12 cellular contexts compared by ENCODE assay signal in genomic region chr22:35620624-35621245, GRCh38. TPM values are rescaled to one million over a fixed set of nuclear protein-coding genes. Genes with fewer than 3 reads are reported as not detected.
DNase-seq lines count a peak whose midpoint lies in the region; ATAC-seq, FAIRE-seq and TF ChIP-seq lines count a peak whose summit lies in the region.
"Had no signal": no experiment of that assay in that cellular context is flagged by ENCODE, and none has a peak within 500 bp of the region (broad histone marks: within the 10 kb centered on the region; RNA-seq: fewer than 3 reads in every experiment).

No MANE protein-coding gene starts in this region.

- no peak overlapping the region for H3K4me3 Mint-ChIP-seq in Calu3 (ENCODE audit: low read depth, unreplicated experiment)
- H3K4me3 Mint-ChIP-seq: CD14-positive monocyte, T-cell had no signal

- no peak overlapping the region for H3K4me2 ChIP-seq in GM12878 (ENCODE audit: control insufficient read depth, insufficient read depth)

- no peaks in the 10 kb centered on the region for H3K4me1 ChIP-seq in GM12878 (ENCODE audit: control insufficient read depth, insufficient read depth, low read length)
- H3K4me1 ChIP-seq in kidney (ENCODE audit: control insufficient read depth in 1 of 2, insufficient read depth in 1 of 2, low read depth in 1 of 2, low read length in 2 of 2), result peaks cover 0 to 4% of the 10 kb centered on the region in 2 donors
- peaks cover 13% of the 10 kb centered on the region for H3K4me1 ChIP-seq in body of pancreas

- ATAC-seq in GM12878 (0 out of 3 replicates have a peak, but pooled peaks have one; percentile 29), body of pancreas (no peak), GM18517 (IDR thresholded peaks at IDR 0.05; ENCODE audit: unreplicated experiment) (no peak)
- ATAC-seq: T-cell had no signal

- H3K79me2 ChIP-seq in GM12878 (ENCODE audit: control insufficient read depth, insufficient read depth, low read length), result no peaks in the 10 kb centered on the region

- H3K4me1 Mint-ChIP-seq in Calu3 (ENCODE audit: low read depth, unreplicated experiment), result peaks cover 14% of the 10 kb centered on the region

- intact Hi-C loops in GM12878 (cut with micrococcal nuclease; ENCODE audit: unreplicated experiment) (no loop called here), kidney (cut with DNase I) (loop anchor here (10.0 kb wide), 2 partner anchors 304 to 504 kb away; no protein-coding TSS in a partner anchor), Calu3 (cut with micrococcal nuclease; ENCODE audit: unreplicated experiment) (loop anchor here (5.0 kb wide), 1 partner anchor 33 kb away; no protein-coding TSS in a partner anchor), body of pancreas (cut with DNase I) (loop anchor here (10.0 kb wide), 1 partner anchor 504 kb away; no protein-coding TSS in a partner anchor)

- no peak overlapping the region for H3K27ac Mint-ChIP-seq in Calu3 (ENCODE audit: unreplicated experiment)
- H3K27ac Mint-ChIP-seq: CD14-positive monocyte, T-cell had no signal

- H3K27me3 Mint-ChIP-seq in Calu3 (ENCODE audit: unreplicated experiment), result no peaks in the 10 kb centered on the region

- no peaks in the 10 kb centered on the region for H4K20me1 ChIP-seq in GM12878 (ENCODE audit: control insufficient read depth, insufficient read depth)

- SMC1A ChIA-PET in GM12878 (lab: Charles Lee; ENCODE audit: uncharacterized antibody, unreplicated experiment), result interaction anchor here (0.9 to 1.6 kb wide), 6 partner anchors 10 to 249 kb away, joined by 3 to 8 read pairs (median 3); no protein-coding TSS in a partner anchor

- no TSS peak for BruUV-seq in GM12878 (replicated peaks; lab: Mats Ljungman, UMichigan)
- BruUV-seq in Calu3 (replicated peaks; lab: Mats Ljungman, UMichigan), result no TSS peak

- H3K9ac ChIP-seq in GM12878 (ENCODE audit: control insufficient read depth, insufficient read depth, low read length) (no peak overlapping the region), kidney (ENCODE audit: low read length in 2 of 2) (no peak overlapping the region)

- no peaks in the 10 kb centered on the region for H3K36me3 Mint-ChIP-seq in Calu3 (ENCODE audit: insufficient read depth, unreplicated experiment)
- H3K36me3 Mint-ChIP-seq: CD14-positive monocyte, T-cell had no signal

- no peaks in the 10 kb centered on the region for H3K36me3 ChIP-seq in GM12878 (ENCODE audit: control insufficient read depth in 2 of 2, insufficient read depth in 2 of 2, low read length in 1 of 2)
- no peaks in the 10 kb centered on the region for H3K36me3 ChIP-seq in kidney (ENCODE audit: control insufficient read depth in 1 of 2, insufficient read depth in 2 of 2, low read length in 2 of 2)
- H3K36me3 ChIP-seq in body of pancreas (replicated peaks in 1 of 2; ENCODE audit: insufficient read depth in 1 of 2, low read depth in 2 of 2), result no peaks in the 10 kb centered on the region
- H3K36me3 ChIP-seq: pancreas had no signal

- no peak for TF ChIP-seq EP300 in GM12878 (IDR thresholded peaks at IDR 0.05; ENCODE audit: borderline replicate concordance in 1 of 2, control insufficient read depth in 1 of 2, low read depth in 2 of 2, low read length in 2 of 2)

- H3K27me3 ChIP-seq in GM12878 (replicated peaks in 1 of 2; ENCODE audit: control insufficient read depth in 2 of 2, insufficient read depth in 2 of 2, low read length in 1 of 2) (peaks cover 0 to 2% of the 10 kb centered on the region in 2 experiments; a peak in 2 of 4 replicates), body of pancreas (no peaks in the 10 kb centered on the region)
- H3K27me3 ChIP-seq: pancreas had no signal

- TF ChIP-seq POLR2A in GM12878 (IDR thresholded peaks at IDR 0.05; ENCODE audit: low read depth, low read length) (no peak), body of pancreas (IDR thresholded peaks at IDR 0.05) (no peak)

- POLR2A ChIA-PET in GM12878 (lab: Charles Lee), result interaction anchor here (0.5 kb wide), 1 partner anchor 282 kb away, joined by 3 read pairs; no protein-coding TSS in a partner anchor

- H2AFZ ChIP-seq in GM12878 (ENCODE audit: control insufficient read depth, low read depth, low read length), result no peak overlapping the region

- TF ChIP-seq RAD21 in GM12878 (IDR thresholded peaks at IDR 0.05; ENCODE audit: insufficient read depth, low read depth, low read length), result no peak

- peak; percentile 69 for DNase-seq in AG08395 (ENCODE audit: low spot score)
- peak; percentile 40 for DNase-seq in LHCN-M2 (ENCODE audit: low read depth)
- DNase-seq in GM12878 (ENCODE audit: low read depth, low spot score), result no peak
- DNase-seq in kidney, result peak; percentile 9
- DNase-seq in T-helper 9 cell, result no peak
- no peak for DNase-seq in Calu3
- DNase-seq in body of pancreas, result no peak
- DNase-seq: NCI-H446 treated with DMSO at 0.1 percent for 48 hours, pancreas, T-cell had no signal

- WGBS in GM12878 (ENCODE audit: insufficient coverage, insufficient replicate concordance, low lambda C conversion rate, missing lambda C conversion rate), result 61% methylated on average over 15 of the region's 15 CpGs
- WGBS in body of pancreas, 2 donors, result 79 to 83% methylated on average over 15 of the region's 15 CpGs

- in situ Hi-C loops in GM12878 (cut with MboI), result loop anchor here (5.0 kb wide), 3 partner anchors 268 to 502 kb away; no protein-coding TSS in a partner anchor

- no peak overlapping the region for H3K4me3 ChIP-seq in GM12878
- no peak overlapping the region for H3K4me3 ChIP-seq in kidney (ENCODE audit: low read length in 2 of 2)
- H3K4me3 ChIP-seq in body of pancreas, result no peak overlapping the region
- H3K4me3 ChIP-seq: pancreas had no signal

- FAIRE-seq in GM12878 (lab: Jason Lieb, UNC) (no peak), kidney (lab: Jason Lieb, UNC) (no peak)
- FAIRE-seq: pancreas had no signal

- CTCF ChIA-PET in GM12878 (lab: Yijun Ruan, JAX), result interaction anchor here (0.9 to 2.0 kb wide), 5 partner anchors 14 to 270 kb away, joined by 3 to 9 read pairs (median 5); no protein-coding TSS in a partner anchor
- CTCF ChIA-PET in Calu3 (lab: Charles Lee), result interaction anchor here (0.6 to 3.3 kb wide), 2 partner anchors 190 to 323 kb away, joined by 4 to 10 read pairs; no protein-coding TSS in a partner anchor

- TF ChIP-seq CTCF in GM12878 (IDR thresholded peaks at IDR 0.05 in 2 of 3, conservative IDR thresholded peaks at IDR 0.05 in 1 of 3; ENCODE audit: control insufficient read depth in 2 of 3, extremely low read depth in 1 of 3, insufficient read depth in 1 of 3, low read depth in 3 of 3, low read length in 3 of 3) (no peak), kidney (IDR thresholded peaks at IDR 0.05; ENCODE audit: borderline replicate concordance, extremely low read depth, insufficient read depth) (no peak), Calu3 (IDR thresholded peaks at IDR 0.05; ENCODE audit: unreplicated experiment) (no peak), body of pancreas (IDR thresholded peaks at IDR 0.05) (no peak)

- RAD21 ChIA-PET in GM12878 (lab: Charles Lee; ENCODE audit: unreplicated experiment), result interaction anchor here (2.6 kb wide), 1 partner anchor 270 kb away, joined by 11 read pairs; no protein-coding TSS in a partner anchor

- H3K9me3 Mint-ChIP-seq in Calu3 (ENCODE audit: low read depth, unreplicated experiment), result no peaks in the 10 kb centered on the region
- H3K9me3 Mint-ChIP-seq: CD14-positive monocyte, T-cell had no signal

- H3K9me3 ChIP-seq in GM12878 (replicated peaks; ENCODE audit: control insufficient read depth, insufficient read depth, low read length), result no peaks in the 10 kb centered on the region
- no peaks in the 10 kb centered on the region for H3K9me3 ChIP-seq in kidney (ENCODE audit: control insufficient read depth in 1 of 2, low read length in 2 of 2)
- H3K9me3 ChIP-seq in body of pancreas, result no peaks in the 10 kb centered on the region
- H3K9me3 ChIP-seq: pancreas had no signal

- H3K27ac ChIP-seq in GM12878 (ENCODE audit: control insufficient read depth, insufficient read depth), result no peak overlapping the region
- no peak overlapping the region for H3K27ac ChIP-seq in kidney (ENCODE audit: low read depth in 2 of 2, low read length in 2 of 2)
- no peak overlapping the region for H3K27ac ChIP-seq in body of pancreas

RNA-seq across cellular contexts. Expression of gene MB, which starts 3.6 kb away (rescaled TPM):
- total RNA-seq in LHCN-M2 (2014; rRNA removed) (not detected in 2 replicates), GM12878 (2014; rRNA removed) (0.16 and 0.23 TPM in 2 replicates), GM12878 (2014; rRNA removed; fragmentation: Illumina TruSeq; extraction: Trizol) (0.31 TPM in 1 of 2 replicates, not detected in the other), GM12878 (2021) (0.41 TPM in 1 of 2 replicates, not detected in the other), kidney (not detected), Calu3 (2022) (0.37 TPM in 1 of 2 replicates, not detected in the other), body of pancreas (1 to 10 TPM in 1 of 2 donors, not detected in 1; 1.3 TPM)
- polyA plus RNA-seq in LHCN-M2 (2012), result not detected
- not detected in 2 replicates for total RNA-seq in GM12878 (2013; cell fraction: nucleolus; rRNA removed)
- polyA plus RNA-seq in GM12878 (2011; ENCODE audit: low read depth), result not detected
- polyA plus RNA-seq in GM12878 (2011; rRNA removed) (0.19 and 0.33 TPM in 2 replicates), GM12878 (2014; fragmentation: Illumina TruSeq; extraction: Trizol) (0.15 TPM in 1 of 2 replicates, not detected in the other), GM12878 (2014; fragmentation: Nextera tagmentation; extraction: Ambion mirVana) (under 1 TPM in 1 of 2 experiments, not detected in 1; 0.09 TPM), GM12878 (2014; rRNA removed) (0.18 and 0.24 TPM in 2 replicates), GM12878 (2016; fragmentation: Nextera tagmentation; extraction: Ambion mirVana) (not detected), kidney (ENCODE audit: insufficient read depth, low read depth, low replicate concordance) (0.84 TPM)
- polyA plus RNA-seq in GM12878 (2011; cell fraction: cytosol; rRNA removed), result 0.18 and 0.48 TPM in 2 replicates
- polyA plus RNA-seq in GM12878 (2011; cell fraction: nucleus; rRNA removed), result 0.31 TPM in 1 of 2 replicates, not detected in the other
- not detected in 2 replicates for polyA plus RNA-seq in GM12878 (2012)
- not detected in 2 replicates for polyA minus RNA-seq in GM12878 (2011; rRNA and poly(A)+ RNA removed)
- not detected in 2 replicates for polyA minus RNA-seq in GM12878 (2011; cell fraction: cytosol; rRNA and poly(A)+ RNA removed)
- polyA minus RNA-seq in GM12878 (2011; cell fraction: nucleus; rRNA and poly(A)+ RNA removed), result not detected in 2 replicates
- total RNA-seq: T-cell had no signal
- polyA plus RNA-seq: CD14-positive monocyte had no signal

RNA-seq across cellular contexts. Expression of gene APOL6, which starts 27.5 kb away (rescaled TPM):
- 4.2 and 7.7 TPM in 2 replicates for total RNA-seq in LHCN-M2 (2014; rRNA removed)
- polyA plus RNA-seq in LHCN-M2 (2012), result 1.8 TPM
- 5.7 and 5.9 TPM in 2 replicates for total RNA-seq in GM12878 (2013; cell fraction: nucleolus; rRNA removed)
- total RNA-seq in GM12878 (2014; rRNA removed), result 20.7 and 26.0 TPM in 2 replicates
- total RNA-seq in GM12878 (2014; rRNA removed; fragmentation: Illumina TruSeq; extraction: Trizol), result 22.9 and 23.0 TPM in 2 replicates
- 16.2 and 16.9 TPM in 2 replicates for total RNA-seq in GM12878 (2021)
- 4.0 TPM for polyA plus RNA-seq in GM12878 (2011; ENCODE audit: low read depth)
- polyA plus RNA-seq in GM12878 (2011; rRNA removed), result 10.4 and 13.7 TPM in 2 replicates
- 6.3 and 7.1 TPM in 2 replicates for polyA plus RNA-seq in GM12878 (2011; cell fraction: cytosol; rRNA removed)
- 3.8 TPM in 2 replicates for polyA plus RNA-seq in GM12878 (2011; cell fraction: nucleus; rRNA removed)
- polyA plus RNA-seq in GM12878 (2012), result 4.3 and 5.8 TPM in 2 replicates
- 13.2 and 15.9 TPM in 2 replicates for polyA plus RNA-seq in GM12878 (2014; fragmentation: Illumina TruSeq; extraction: Trizol)
- polyA plus RNA-seq in GM12878 (2014; fragmentation: Nextera tagmentation; extraction: Ambion mirVana), result 1 to 10 TPM; 4.3 to 6.7 TPM
- 7.3 and 8.2 TPM in 2 replicates for polyA plus RNA-seq in GM12878 (2014; rRNA removed)
- polyA plus RNA-seq in GM12878 (2016; fragmentation: Nextera tagmentation; extraction: Ambion mirVana), result 1 to 10 TPM; 5.7 to 6.4 TPM
- 21.0 and 22.7 TPM in 2 replicates for polyA minus RNA-seq in GM12878 (2011; rRNA and poly(A)+ RNA removed)
- polyA minus RNA-seq in GM12878 (2011; cell fraction: cytosol; rRNA and poly(A)+ RNA removed), result 9.1 and 10.6 TPM in 2 replicates
- 4.7 and 5.6 TPM in 2 replicates for polyA minus RNA-seq in GM12878 (2011; cell fraction: nucleus; rRNA and poly(A)+ RNA removed)
- 30.2 TPM for total RNA-seq in kidney
- polyA plus RNA-seq in kidney (ENCODE audit: insufficient read depth, low read depth, low replicate concordance), result 5.5 TPM
- 24.0 and 39.9 TPM in 2 replicates for total RNA-seq in Calu3 (2022)
- 1 to 10 TPM; 6.0 to 7.9 TPM for total RNA-seq in body of pancreas

Comparison
In these comparisons a context has a peak if more than half of its experiments do, and no peak if none do; other contexts are left out.
1. DNase-seq: peak in AG08395 (single experiment), LHCN-M2 (single experiment) and kidney (single experiment); none in GM12878 (single experiment), T-helper 9 cell (single experiment), Calu3 (single experiment) and body of pancreas (0 of 4).